In genomic region chr5:55551298-55551846, GRCh38 we compare ENCODE assay signal across 19 cellular contexts. TPM values are rescaled to one million over a fixed set of nuclear protein-coding genes. Genes with fewer than 3 reads are reported as not detected.
DNase-seq lines count a peak whose midpoint lies in the region; ATAC-seq and TF ChIP-seq lines count a peak whose summit lies in the region.
"Had no signal": no experiment of that assay in that cellular context is flagged by ENCODE, and none has a peak within 500 bp of the region (broad histone marks: within the 10 kb centered on the region; RNA-seq: fewer than 3 reads in every experiment).

No MANE protein-coding gene starts in this region.

- H2BK120ac ChIP-seq in neuronal stem cell (ENCODE audit: low read depth, low read length) = no peak overlapping the region

- H3K27me3 ChIP-seq in foreskin keratinocyte = peaks cover 11% of the 10 kb centered on the region
- peaks cover 0 to 4% (median 0%) of the 10 kb centered on the region in 3 experiments for H3K27me3 ChIP-seq in neuronal stem cell (ENCODE audit: control insufficient read depth in 3 of 3, insufficient read depth in 3 of 3, low read depth in 1 of 3, low read length in 3 of 3)
- H3K27me3 ChIP-seq: MG63 had no signal

- no peak overlapping the region for H4K8ac ChIP-seq in neuronal stem cell (ENCODE audit: low read depth, low read length)

- H3K4me2 ChIP-seq in neuronal stem cell (ENCODE audit: insufficient read depth, low read length, poor library complexity, severe bottlenecking) = no peak overlapping the region

- H3K4me3 ChIP-seq in Jurkat, Clone E6-1 (ENCODE audit: low read length) = peak overlapping the region; percentile 2; the same call in 1 of the 2 replicates
- H3K4me3 ChIP-seq in neuronal stem cell (ENCODE audit: low read length in 2 of 2) = no peak overlapping the region
- no peak overlapping the region for H3K4me3 ChIP-seq in foreskin fibroblast (ENCODE audit: low read depth in 1 of 2, low read length in 2 of 2)
- H3K4me3 ChIP-seq: GM23248, MG63, SK-N-MC had no signal

- no peak overlapping the region for H3K4ac ChIP-seq in neuronal stem cell (ENCODE audit: low read length)

- no peak overlapping the region for H3K9ac ChIP-seq in neuronal stem cell (ENCODE audit: low read depth, low read length, poor library complexity)
- H3K9ac ChIP-seq: GM23248 had no signal

- no peaks in the 10 kb centered on the region for H3K79me1 ChIP-seq in neuronal stem cell (ENCODE audit: low read depth, low read length)

- no peak overlapping the region for H2AFZ ChIP-seq in neuronal stem cell (ENCODE audit: low read length)
- H2AFZ ChIP-seq: GM23248 had no signal

- TF ChIP-seq CTCF in foreskin keratinocyte (conservative IDR thresholded peaks at IDR 0.05) (no peak), foreskin fibroblast (IDR thresholded peaks at IDR 0.05; ENCODE audit: low read depth, low read length) (no peak)

- no peak overlapping the region for H2AK5ac ChIP-seq in neuronal stem cell (ENCODE audit: low read depth, low read length)

- no peak overlapping the region for H3K23ac ChIP-seq in neuronal stem cell (ENCODE audit: low read depth, low read length, poor library complexity)

- H3K14ac ChIP-seq in neuronal stem cell (ENCODE audit: low read length) = no peak overlapping the region

- no peak overlapping the region for H2BK5ac ChIP-seq in neuronal stem cell (ENCODE audit: low read length)

- no peaks in the 10 kb centered on the region for H3K9me3 ChIP-seq in neuronal stem cell (replicated peaks in 1 of 2; ENCODE audit: control insufficient read depth in 2 of 2, insufficient read depth in 1 of 2, low read depth in 1 of 2, low read length in 2 of 2)
- H3K9me3 ChIP-seq: MG63 had no signal

- H2BK15ac ChIP-seq in neuronal stem cell (ENCODE audit: low read length) = no peak overlapping the region

- no peaks in the 10 kb centered on the region for H3K36me3 ChIP-seq in neuronal stem cell (replicated peaks in 1 of 2; ENCODE audit: control insufficient read depth in 2 of 2, insufficient read depth in 2 of 2, low read length in 2 of 2)
- H3K36me3 ChIP-seq: MG63 had no signal

- no peaks in the 10 kb centered on the region for H3K4me1 ChIP-seq in foreskin keratinocyte
- H3K4me1 ChIP-seq in neuronal stem cell (ENCODE audit: control insufficient read depth in 2 of 2, insufficient read depth in 1 of 2, low read depth in 1 of 2, low read length in 2 of 2) = no peaks in the 10 kb centered on the region

- H3K27ac ChIP-seq in foreskin keratinocyte (no peak overlapping the region), neuronal stem cell (replicated peaks; ENCODE audit: low read length) (no peak overlapping the region)
- H3K27ac ChIP-seq: GM23248, SK-N-MC had no signal

- H4K91ac ChIP-seq in neuronal stem cell (ENCODE audit: low read depth, low read length, poor library complexity) = no peak overlapping the region

- no CpG with 5 or more reads among the region's 7 CpGs for WGBS in neuronal stem cell (ENCODE audit: extremely low coverage in 2 of 2, insufficient read length in 2 of 2, insufficient replicate concordance in 1 of 2), 2 donors

- no peak overlapping the region for H2BK12ac ChIP-seq in neuronal stem cell (ENCODE audit: low read length)

- H3K18ac ChIP-seq in neuronal stem cell (ENCODE audit: low read length) = no peak overlapping the region

- ATAC-seq in foreskin keratinocyte = peak; percentile 41
- no peak for ATAC-seq in GM21447 (IDR thresholded peaks at IDR 0.05; ENCODE audit: unreplicated experiment)
- ATAC-seq: PC-3, Right ventricle myocardium inferior had no signal

- peak; percentile 14 for DNase-seq in NCI-H1105 treated with DMSO at 0.1 percent for 48 hours (lab: John Stamatoyannopoulos, UW)
- DNase-seq in NCI-H1105 (lab: John Stamatoyannopoulos, UW) = no peak
- DNase-seq in Jurkat, Clone E6-1 (ENCODE audit: low read depth, low spot score) = peak; percentile 97
- DNase-seq in NCI-H69 (lab: John Stamatoyannopoulos, UW) = peak; percentile 31
- DNase-seq in foreskin keratinocyte = peak in 1 of 2 donors; percentile 41
- no peak for DNase-seq in neuronal stem cell (ENCODE audit: low spot score)
- DNase-seq in foreskin fibroblast = no peak
- DNase-seq: 8988T, C1 segment of cervical spinal cord, GM23248, KG1, MG63, NCI-H2029 treated with DMSO at 0.1 percent for 48 hours, NCI-H524, PC-3, T-helper 1 cell had no signal

RNA-seq across cellular contexts. Expression of gene PLPP1, which starts 16.6 kb away (rescaled TPM):
- polyA plus RNA-seq in Jurkat, Clone E6-1 (2012; ENCODE audit: insufficient read depth, insufficient read length) = 11.6 TPM
- 7.4 and 9.7 TPM in 2 replicates for total RNA-seq in foreskin keratinocyte
- polyA plus RNA-seq in foreskin keratinocyte = 7.1 and 9.1 TPM in 2 replicates
- 13.3 TPM for polyA plus RNA-seq in neuronal stem cell (2013, experiment 1 of 2)
- polyA plus RNA-seq in neuronal stem cell (2013, experiment 2 of 2) = 13.4 TPM

Comparison
In these comparisons a context has a peak if more than half of its experiments do, and no peak if none do; other contexts are left out.
1. DNase-seq: peak in NCI-H1105 treated with DMSO at 0.1 percent for 48 hours (single experiment), Jurkat, Clone E6-1 (single experiment) and NCI-H69 (single experiment); none in NCI-H1105 (single experiment), neuronal stem cell (single experiment) and foreskin fibroblast (0 of 2).